In genomic region chr2:26770986-26771586, GRCh38 we compare ENCODE assay signal across 7 cellular contexts. TPM values are rescaled to one million over a fixed set of nuclear protein-coding genes. Genes with fewer than 3 reads are reported as not detected.
DNase-seq lines count a peak whose midpoint lies in the region; ATAC-seq and TF ChIP-seq lines count a peak whose summit lies in the region.

No MANE protein-coding gene starts in this region.

- H3K36me3 Mint-ChIP-seq in central memory CD8-positive, alpha-beta T cell (ENCODE audit: insufficient read depth) = peaks cover 10% of the 10 kb centered on the region

- no peak overlapping the region for H3K4me3 Mint-ChIP-seq in central memory CD8-positive, alpha-beta T cell

- intact Hi-C loops in left colon (cut with DNase I, micrococcal nuclease) = no loop called here

- peak overlapping the region; percentile 77 for H3K27ac ChIP-seq in substantia nigra (ENCODE audit: low read depth, low read length, poor library complexity, severe bottlenecking)

- no peaks in the 10 kb centered on the region for H3K9me3 Mint-ChIP-seq in central memory CD8-positive, alpha-beta T cell

- no peak overlapping the region for H3K4me3 ChIP-seq in GM12864 (ENCODE audit: low read depth, low read length)

- H3K27ac Mint-ChIP-seq in central memory CD8-positive, alpha-beta T cell (ENCODE audit: low read depth) = peak overlapping the region; percentile 93

- DNase-seq in GM12864 (ENCODE audit: low read depth) (no peak), OCI-M1 (lab: John Stamatoyannopoulos, UW) (peak; percentile 37), left colon (peak; percentile 58 to 75), substantia nigra (lab: John Stamatoyannopoulos, UW) (peak in 45 of 49 donors; percentile 13 to 91 (median 58)), NCI-H146 treated with DMSO at 0.1 percent for 48 hours (lab: John Stamatoyannopoulos, UW; ENCODE audit: unreplicated experiment) (no peak)
- DNase-seq in central memory CD8-positive, alpha-beta T cell (ENCODE audit: low spot score in 2 of 2) = no peak

- H3K4me1 Mint-ChIP-seq in central memory CD8-positive, alpha-beta T cell = peaks cover 43% of the 10 kb centered on the region

- ATAC-seq in central memory CD8-positive, alpha-beta T cell (replicated peaks; ENCODE audit: extremely low read depth, poor library complexity, severe bottlenecking) = no peak
- ATAC-seq in left colon = no peak
- ATAC-seq in HG03095 (IDR thresholded peaks at IDR 0.05; ENCODE audit: unreplicated experiment) = no peak

- H3K27me3 Mint-ChIP-seq in central memory CD8-positive, alpha-beta T cell = no peaks in the 10 kb centered on the region

- TF ChIP-seq CTCF in GM12864 (IDR thresholded peaks at IDR 0.05; ENCODE audit: low read depth, low read length, missing control alignments) = peak; percentile 62

RNA-seq across cellular contexts. Expression of gene SLC35F6, which starts 7.0 kb away (rescaled TPM):
- 10 to 100 TPM; 29.6 to 32.1 TPM for total RNA-seq in left colon

RNA-seq across cellular contexts. Expression of gene CENPA, which starts 14.8 kb away (rescaled TPM):
- total RNA-seq in left colon = 1 to 10 TPM; 1.5 to 6.5 TPM

Comparison
In these comparisons a context has a peak if more than half of its experiments do, and no peak if none do; other contexts are left out.
1. DNase-seq: peak in OCI-M1 (single experiment), left colon (2 of 2) and substantia nigra (45 of 49); none in GM12864 (single experiment), central memory CD8-positive, alpha-beta T cell (0 of 2) and NCI-H146 treated with DMSO at 0.1 percent for 48 hours (single experiment).